8 cellular contexts compared by ENCODE assay signal in genomic region chr3:179452166-179452544, GRCh38. TPM values are rescaled to one million over a fixed set of nuclear protein-coding genes. Genes with fewer than 3 reads are reported as not detected.
A peak's percentile ranks its signal among the peaks of the same experiment; 100 is the strongest.
DNase-seq lines count a peak whose midpoint lies in the region; TF ChIP-seq lines count a peak whose summit lies in the region.

No MANE protein-coding gene starts in this region.

- H3K36me3 ChIP-seq in A673 (ENCODE audit: insufficient read depth, low read length, poor library complexity, severe bottlenecking) = no peaks in the 10 kb centered on the region

- H3K9me3 ChIP-seq in A673 (ENCODE audit: low read depth, low read length, poor library complexity, severe bottlenecking) = no peaks in the 10 kb centered on the region

- H3K27ac Mint-ChIP-seq in MCF 10A (ENCODE audit: low read depth, unreplicated experiment) = peak overlapping the region; percentile 91
- H3K27ac Mint-ChIP-seq in mesothelial cell of epicardium = peak overlapping the region; percentile 97

- no TSS peak for BruUV-seq in A673 (replicated peaks; lab: Mats Ljungman, UMichigan)
- no TSS peak for BruUV-seq in MCF 10A (replicated peaks; lab: Mats Ljungman, UMichigan)

- H3K9me3 Mint-ChIP-seq in MCF 10A (ENCODE audit: unreplicated experiment) (no peaks in the 10 kb centered on the region), mesothelial cell of epicardium (no peaks in the 10 kb centered on the region)

- H3K27ac ChIP-seq in A673 (ENCODE audit: low read depth, low read length, poor library complexity, severe bottlenecking) (peak overlapping the region; percentile 94), HL-60 (replicated peaks) (peak overlapping the region; percentile 87)

- H3K27me3 Mint-ChIP-seq in MCF 10A (ENCODE audit: insufficient read depth, unreplicated experiment) (no peaks in the 10 kb centered on the region), mesothelial cell of epicardium (ENCODE audit: low read depth) (peaks cover 3% of the 10 kb centered on the region)

- H3K4me1 Mint-ChIP-seq in MCF 10A (ENCODE audit: insufficient read depth, unreplicated experiment) (peaks cover 23% of the 10 kb centered on the region), mesothelial cell of epicardium (peaks cover 54% of the 10 kb centered on the region)

- CTCF ChIA-PET in A673 (lab: Charles Lee) = no interaction called here
- CTCF ChIA-PET in MCF 10A (lab: Yijun Ruan, JAX) = no interaction called here

- POLR2A ChIA-PET in A673 (lab: Charles Lee; ENCODE audit: low non-redundant PET) = no interaction called here
- POLR2A ChIA-PET in MCF 10A (lab: Yijun Ruan, JAX) = interaction anchor here (1.1 to 1.5 kb wide), 4 partner anchors 8 to 111 kb away, joined by 4 to 8 read pairs (median 6); no protein-coding TSS in a partner anchor

- peak overlapping the region; percentile 82 for H3K4me3 Mint-ChIP-seq in MCF 10A (ENCODE audit: unreplicated experiment)
- peak overlapping the region; percentile 85 for H3K4me3 Mint-ChIP-seq in mesothelial cell of epicardium

- intact Hi-C loops in A673 (cut with micrococcal nuclease; ENCODE audit: unreplicated experiment) = no loop called here
- intact Hi-C loops in MCF 10A (cut with micrococcal nuclease) = no loop called here

- no peak for TF ChIP-seq CTCF in A673 (conservative IDR thresholded peaks at IDR 0.05; ENCODE audit: low read depth, low read length)
- TF ChIP-seq CTCF in HL-60 (IDR thresholded peaks at IDR 0.05; ENCODE audit: insufficient read depth, low read length) = no peak
- TF ChIP-seq CTCF in MCF 10A (IDR thresholded peaks at IDR 0.05; ENCODE audit: unreplicated experiment) = no peak
- no peak for TF ChIP-seq CTCF in mesothelial cell of epicardium (IDR thresholded peaks at IDR 0.05; ENCODE audit: unreplicated experiment)
- no peak for TF ChIP-seq CTCF in GM13976 (IDR thresholded peaks at IDR 0.05; ENCODE audit: borderline replicate concordance, control extremely low read depth, extremely low read depth, insufficient read depth, missing control alignments)

- peaks cover 12% of the 10 kb centered on the region for H3K36me3 Mint-ChIP-seq in MCF 10A (ENCODE audit: insufficient read depth, unreplicated experiment)
- no peaks in the 10 kb centered on the region for H3K36me3 Mint-ChIP-seq in mesothelial cell of epicardium

- peaks cover 34% of the 10 kb centered on the region for H3K4me1 ChIP-seq in A673 (ENCODE audit: insufficient read depth, low read length, poor library complexity, severe bottlenecking)

- DNase-seq in A673 (ENCODE audit: low spot score) (peak; percentile 90), HL-60 (ENCODE audit: low read depth in 1 of 2, low spot score in 1 of 2) (no peak), MCF 10A (ENCODE audit: unreplicated experiment) (peak; percentile 19), mesothelial cell of epicardium (ENCODE audit: low spot score in 2 of 2, unreplicated experiment in 2 of 2) (no peak), NCI-H2171 treated with DMSO at 0.1 percent for 48 hours (lab: John Stamatoyannopoulos, UW) (no peak), NCI-H1092 (lab: John Stamatoyannopoulos, UW) (no peak), GM13976 (ENCODE audit: low spot score) (no peak)
- DNase-seq in activated CD4-positive, CD25-positive, alpha-beta regulatory T cell treated with anti-CD3 and anti-CD28 coated beads, Interleukin-2, amount 50 U/mL, for 72 hours = no peak

- no peaks in the 10 kb centered on the region for H3K27me3 ChIP-seq in A673 (replicated peaks; ENCODE audit: insufficient read depth, low read depth, low read length, poor library complexity)
- no peaks in the 10 kb centered on the region for H3K27me3 ChIP-seq in HL-60 (ENCODE audit: insufficient read depth, poor library complexity, severe bottlenecking)

- H3K4me3 ChIP-seq in A673 (ENCODE audit: low read depth, low read length, poor library complexity, severe bottlenecking) (peak overlapping the region; percentile 65), HL-60 (replicated peaks; ENCODE audit: insufficient read depth, low read length) (peak overlapping the region; percentile 80)

- in situ Hi-C loops in GM13976 (cut with MboI; ENCODE audit: low sequenced_read_pairs, unreplicated experiment) = no loop called here

RNA-seq across cellular contexts. Expression of gene GNB4, which starts 0.9 kb away (rescaled TPM):
- total RNA-seq in A673 (2021) = 75.2 and 83.3 TPM in 2 replicates
- total RNA-seq in MCF 10A (2022) = 20.3 and 20.8 TPM in 2 replicates
- 18.7 to 19.1 TPM (median 19.1 TPM) in 3 replicates for total RNA-seq in mesothelial cell of epicardium

Comparison
In these comparisons a context has a peak if more than half of its experiments do, and no peak if none do; other contexts are left out.
1. DNase-seq: peak in A673 (single experiment) and MCF 10A (single experiment); none in HL-60 (0 of 2), mesothelial cell of epicardium (0 of 2), activated CD4-positive, CD25-positive, alpha-beta regulatory T cell treated with anti-CD3 and anti-CD28 coated beads, Interleukin-2, amount 50 U/mL, for 72 hours (single experiment), NCI-H2171 treated with DMSO at 0.1 percent for 48 hours (single experiment), NCI-H1092 (single experiment) and GM13976 (single experiment).